8 cellular contexts compared by ENCODE assay signal in the genomic region with DNA sequence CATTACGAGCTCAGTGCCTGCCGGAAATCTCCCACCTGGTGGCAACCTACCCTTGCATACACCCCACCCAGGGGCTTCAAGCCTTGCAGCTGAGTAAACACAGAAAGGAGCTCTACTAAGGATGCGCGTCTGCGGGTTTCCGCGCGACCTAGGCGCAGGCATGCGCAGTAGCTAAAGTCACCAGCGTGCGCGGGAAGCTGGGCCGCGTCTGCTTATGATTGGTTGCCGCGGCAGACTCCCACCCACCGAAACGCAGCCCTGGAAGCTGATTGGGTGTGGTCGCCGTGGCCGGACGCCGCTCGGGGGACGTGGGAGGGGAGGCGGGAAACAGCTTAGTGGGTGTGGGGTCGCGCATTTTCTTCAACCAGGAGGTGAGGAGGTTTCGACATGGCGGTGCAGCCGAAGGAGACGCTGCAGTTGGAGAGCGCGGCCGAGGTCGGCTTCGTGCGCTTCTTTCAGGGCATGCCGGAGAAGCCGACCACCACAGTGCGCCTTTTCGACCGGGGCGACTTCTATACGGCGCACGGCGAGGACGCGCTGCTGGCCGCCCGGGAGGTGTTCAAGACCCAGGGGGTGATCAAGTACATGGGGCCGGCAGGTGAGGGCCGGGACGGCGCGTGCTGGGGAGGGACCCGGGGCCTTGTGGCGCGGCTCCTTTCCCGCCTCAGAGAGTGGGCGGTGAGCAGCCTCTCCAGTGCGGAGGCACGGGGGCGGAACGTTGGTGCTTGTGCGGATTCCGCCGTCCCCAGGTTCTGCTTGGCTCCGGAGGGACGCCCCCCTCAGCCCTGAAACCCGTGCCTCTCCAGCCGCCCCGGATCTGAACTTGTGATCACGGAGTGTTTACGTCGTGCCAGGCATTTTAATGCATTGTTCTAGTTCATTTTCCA. TPM values are rescaled to one million over a fixed set of nuclear protein-coding genes. Genes with fewer than 3 reads are reported as not detected.
DNase-seq lines count a peak whose midpoint lies in the region; ATAC-seq and TF ChIP-seq lines count a peak whose summit lies in the region.

A gene (plus strand): TSS at position 352 of the 887 bp plus-strand sequence. CDS start 36 bp downstream, at position 388.

- H3K27me3 ChIP-seq in Peyer's patch (no peaks in the 10 kb centered on the region), muscle layer of colon (ENCODE audit: control insufficient read depth in 1 of 2, insufficient read depth in 2 of 2, low read length in 2 of 2) (no peaks in the 10 kb centered on the region)

- H3K9me3 ChIP-seq in KOPT-K1 (ENCODE audit: insufficient read depth, low read length, poor library complexity, severe bottlenecking) (peaks cover 9% of the 10 kb centered on the region), Peyer's patch (no peaks in the 10 kb centered on the region), muscle layer of colon (ENCODE audit: low read length) (no peaks in the 10 kb centered on the region)

- TF ChIP-seq POLR2A in Peyer's patch (IDR thresholded peaks at IDR 0.05): peak; percentile 9 to 11

- H3K27ac ChIP-seq in KOPT-K1 (ENCODE audit: low read depth, low read length, poor library complexity, severe bottlenecking) (peak within 1 kb of the TSS; percentile 85), Peyer's patch (peak within 1 kb of the TSS; percentile 54 to 89 (median 74)), muscle layer of colon (ENCODE audit: low read depth, low read length) (peak within 1 kb of the TSS; percentile 8)

- peaks cover 0 to 8% (median 4%) of the 10 kb centered on the region in 4 donors for H3K4me1 ChIP-seq in Peyer's patch
- peaks cover 9% of the 10 kb centered on the region for H3K4me1 ChIP-seq in muscle layer of colon (ENCODE audit: insufficient read depth, low read length)

- ATAC-seq in GM21786 (IDR thresholded peaks at IDR 0.05; ENCODE audit: unreplicated experiment): peak; percentile 92
- peak; percentile 92 to 94 for ATAC-seq in activated T-cell treated with anti-CD3 and anti-CD28 coated beads, Interleukin-2, amount 50 U/mL, for 4 hours
- ATAC-seq in esophagus mucosa: peak; percentile 98

- H3K36me3 Mint-ChIP-seq in activated T-cell treated with anti-CD3 and anti-CD28 coated beads, Interleukin-2, amount 50 U/mL, for 4 hours (ENCODE audit: insufficient read depth): peaks cover 18% of the 10 kb centered on the region

- H3K4me1 Mint-ChIP-seq in activated T-cell treated with anti-CD3 and anti-CD28 coated beads, Interleukin-2, amount 50 U/mL, for 4 hours (ENCODE audit: low read depth): peaks cover 37% of the 10 kb centered on the region

- TF ChIP-seq CTCF in Peyer's patch (IDR thresholded peaks at IDR 0.05): no peak

- H3K36me3 ChIP-seq in KOPT-K1 (ENCODE audit: insufficient read depth, low read length): peaks cover 35% of the 10 kb centered on the region
- H3K36me3 ChIP-seq in Peyer's patch: no peaks in the 10 kb centered on the region
- no peaks in the 10 kb centered on the region for H3K36me3 ChIP-seq in muscle layer of colon (ENCODE audit: insufficient read depth, low read length)

- no peaks in the 10 kb centered on the region for H3K9me3 Mint-ChIP-seq in activated T-cell treated with anti-CD3 and anti-CD28 coated beads, Interleukin-2, amount 50 U/mL, for 4 hours

- DNase-seq in DMS79 (lab: John Stamatoyannopoulos, UW) (peak; percentile 97), Peyer's patch (peak; percentile 91 to 96 (median 93))
- peak; percentile 89 for DNase-seq in activated T-cell treated with anti-CD3 and anti-CD28 coated beads, Interleukin-2, amount 50 U/mL, for 4 hours
- DNase-seq in stimulated activated CD8-positive, alpha-beta memory T cell treated with anti-CD3 and anti-CD28 coated beads, Interleukin-7, amount 100 ng/mL, for 1 hour (ENCODE audit: low read depth in 2 of 2): peak; percentile 76 to 83

- no peaks in the 10 kb centered on the region for H3K27me3 Mint-ChIP-seq in activated T-cell treated with anti-CD3 and anti-CD28 coated beads, Interleukin-2, amount 50 U/mL, for 4 hours (ENCODE audit: low read depth)

- H3K4me3 ChIP-seq in Peyer's patch (peak within 1 kb of the TSS; percentile 70 to 94 (median 87)), muscle layer of colon (ENCODE audit: low read depth in 1 of 2, low read length in 2 of 2) (peak within 1 kb of the TSS; percentile 77 to 98)

- H3K9ac ChIP-seq in muscle layer of colon (ENCODE audit: low read length): peak within 1 kb of the TSS; percentile 71

- peak within 1 kb of the TSS; percentile 99 for H3K4me3 Mint-ChIP-seq in activated T-cell treated with anti-CD3 and anti-CD28 coated beads, Interleukin-2, amount 50 U/mL, for 4 hours

RNA-seq across cellular contexts. Expression of the gene that starts here (rescaled TPM):
- total RNA-seq in Peyer's patch (10 to 100 TPM in 1 of 4 donors, 1 to 10 TPM in 3; 5.8 to 23.1 (median 9.2) TPM), esophagus mucosa (10.7 TPM)
- 10 to 100 TPM; 44.1 to 54.0 (median 53.1) TPM for total RNA-seq in activated T-cell treated with anti-CD3 and anti-CD28 coated beads, Interleukin-2, amount 50 U/mL, for 4 hours

Comparison
In these comparisons a context has a peak if more than half of its experiments do, and no peak if none do; other contexts are left out.
1. Peak in every context shown above with its lines: DNase-seq, ATAC-seq, H3K4me3 ChIP-seq and H3K27ac ChIP-seq.
2. H3K27ac ChIP-seq: peak in every context shown above with its lines; median percentile 85 in KOPT-K1; 74 in Peyer's patch; 8 in muscle layer of colon.